Comparison of ENCODE assay signal across 18 cellular contexts in genomic region chr12:34299802-34300193, GRCh38.
DNase-seq lines count a peak whose midpoint lies in the region; ATAC-seq, FAIRE-seq and TF ChIP-seq lines count a peak whose summit lies in the region.
"Had no signal": no experiment of that assay in that cellular context is flagged by ENCODE, and none has a peak within 500 bp of the region (broad histone marks: within the 10 kb centered on the region; RNA-seq: fewer than 3 reads in every experiment).

No MANE protein-coding gene starts in this region.

- H3K36me3 ChIP-seq in RWPE2 (ENCODE audit: low read depth) (no peaks in the 10 kb centered on the region), kidney (ENCODE audit: control insufficient read depth in 1 of 2, insufficient read depth in 2 of 2, low read length in 2 of 2) (no peaks in the 10 kb centered on the region), psoas muscle (ENCODE audit: insufficient read depth in 1 of 2, low read depth in 1 of 2) (no peaks in the 10 kb centered on the region)
- H3K36me3 ChIP-seq: BLaER1 had no signal

- no peak overlapping the region for H3K9ac ChIP-seq in kidney (ENCODE audit: low read length in 2 of 2)
- H3K9ac ChIP-seq: BLaER1 had no signal

- ATAC-seq in Right ventricle myocardium superior (ENCODE audit: poor library complexity) = no peak
- no peak for ATAC-seq in left cardiac atrium
- no peak for ATAC-seq in RWPE2 (ENCODE audit: low read depth)
- ATAC-seq in psoas muscle = no peak
- ATAC-seq: HCT116 had no signal

- intact Hi-C loops in Right ventricle myocardium superior (cut with DNase I) = no loop called here
- intact Hi-C loops in left cardiac atrium (cut with DNase I) = no loop called here
- intact Hi-C loops in kidney (cut with DNase I) = no loop called here
- intact Hi-C loops in psoas muscle (cut with DNase I) = no loop called here
- intact Hi-C loops in activated naive CD4-positive, alpha-beta T cell treated with anti-CD3 and anti-CD28 coated beads for 36 hours (cut with micrococcal nuclease) = no loop called here

- H3K4me1 ChIP-seq in RWPE2 (ENCODE audit: insufficient read depth, poor library complexity, severe bottlenecking) = no peaks in the 10 kb centered on the region
- no peaks in the 10 kb centered on the region for H3K4me1 ChIP-seq in kidney (ENCODE audit: control insufficient read depth in 1 of 2, insufficient read depth in 1 of 2, low read depth in 1 of 2, low read length in 2 of 2)
- no peaks in the 10 kb centered on the region for H3K4me1 ChIP-seq in psoas muscle
- H3K4me1 ChIP-seq: BLaER1 had no signal

- no peaks in the 10 kb centered on the region for H3K27me3 Mint-ChIP-seq in activated naive CD4-positive, alpha-beta T cell treated with anti-CD3 and anti-CD28 coated beads for 36 hours (ENCODE audit: low read depth)
- H3K27me3 Mint-ChIP-seq: CD4-positive, alpha-beta memory T cell had no signal

- H3K27me3 ChIP-seq in RWPE2 (ENCODE audit: insufficient read depth, poor library complexity, severe bottlenecking) (no peaks in the 10 kb centered on the region), psoas muscle (ENCODE audit: insufficient read depth in 3 of 3, low read length in 2 of 3) (peaks cover 0 to 2% (median 0%) of the 10 kb centered on the region in 3 donors)
- H3K27me3 ChIP-seq: BLaER1 had no signal

- no peak overlapping the region for H3K27ac ChIP-seq in RWPE2 (ENCODE audit: poor library complexity, severe bottlenecking)
- no peak overlapping the region for H3K27ac ChIP-seq in kidney (ENCODE audit: low read depth in 2 of 2, low read length in 2 of 2)
- no peak overlapping the region for H3K27ac ChIP-seq in psoas muscle
- H3K27ac ChIP-seq: BLaER1 had no signal

- CTCF ChIA-PET in activated naive CD4-positive, alpha-beta T cell treated with anti-CD3 and anti-CD28 coated beads for 36 hours (lab: Charles Lee) = no interaction called here

- H3K9me3 Mint-ChIP-seq in activated naive CD4-positive, alpha-beta T cell treated with anti-CD3 and anti-CD28 coated beads for 36 hours = peaks cover 58% of the 10 kb centered on the region

- no peak for TF ChIP-seq CTCF in RWPE2 (IDR thresholded peaks at IDR 0.05; ENCODE audit: poor library complexity, severe bottlenecking)
- TF ChIP-seq CTCF in kidney (IDR thresholded peaks at IDR 0.05; ENCODE audit: borderline replicate concordance, extremely low read depth, insufficient read depth) = no peak
- TF ChIP-seq CTCF in psoas muscle (IDR thresholded peaks at IDR 0.05) = no peak

- H3K27ac Mint-ChIP-seq in activated naive CD4-positive, alpha-beta T cell treated with anti-CD3 and anti-CD28 coated beads for 36 hours = no peak overlapping the region
- H3K27ac Mint-ChIP-seq: CD4-positive, alpha-beta memory T cell had no signal

- no peak overlapping the region for H3K4me3 ChIP-seq in RWPE2 (ENCODE audit: severe bottlenecking)
- H3K4me3 ChIP-seq in kidney (ENCODE audit: low read length in 2 of 2) = no peak overlapping the region
- H3K4me3 ChIP-seq in psoas muscle = no peak overlapping the region
- H3K4me3 ChIP-seq: BLaER1 had no signal

- WGBS in psoas muscle, 3 donors = 69 to 76% (median 72%) methylated on average over 16 of the region's 16 CpGs

- H3K9me3 ChIP-seq in RWPE2 (ENCODE audit: severe bottlenecking) = no peaks in the 10 kb centered on the region
- H3K9me3 ChIP-seq in kidney (ENCODE audit: control insufficient read depth in 1 of 2, low read length in 2 of 2) = peaks cover 3 to 6% of the 10 kb centered on the region in 2 donors
- no peaks in the 10 kb centered on the region for H3K9me3 ChIP-seq in psoas muscle

- DNase-seq in Right ventricle myocardium superior (peak; percentile 8), left cardiac atrium (no peak), RWPE2 (ENCODE audit: low spot score) (peak; percentile 12), kidney (peak; percentile 13), psoas muscle (peak; percentile 2 to 12), HT-29 (ENCODE audit: low spot score) (no peak), activated gamma-delta T cell treated with Interleukin-2 at 50 U/mL for 16 hours (no peak)
- DNase-seq in activated naive CD4-positive, alpha-beta T cell treated with anti-CD3 and anti-CD28 coated beads for 36 hours = no peak
- DNase-seq: 8988T, DMS153, DMS79, GF-D8, GOT3, H7 had no signal

- no peaks in the 10 kb centered on the region for H3K4me1 Mint-ChIP-seq in activated naive CD4-positive, alpha-beta T cell treated with anti-CD3 and anti-CD28 coated beads for 36 hours (ENCODE audit: low read depth)
- H3K4me1 Mint-ChIP-seq: CD14-positive monocyte; CD4-positive, alpha-beta memory T cell had no signal

- H3K4me3 Mint-ChIP-seq in activated naive CD4-positive, alpha-beta T cell treated with anti-CD3 and anti-CD28 coated beads for 36 hours = no peak overlapping the region
- H3K4me3 Mint-ChIP-seq: CD14-positive monocyte; CD4-positive, alpha-beta memory T cell had no signal

- no peak for FAIRE-seq in kidney (lab: Jason Lieb, UNC)

- peaks cover 4% of the 10 kb centered on the region for H3K36me3 Mint-ChIP-seq in activated naive CD4-positive, alpha-beta T cell treated with anti-CD3 and anti-CD28 coated beads for 36 hours (ENCODE audit: low read depth)
- H3K36me3 Mint-ChIP-seq: CD14-positive monocyte had no signal

Comparison
In these comparisons a context has a peak if more than half of its experiments do, and no peak if none do; other contexts are left out.
1. DNase-seq: peak in Right ventricle myocardium superior (single experiment), RWPE2 (single experiment), kidney (single experiment) and psoas muscle (2 of 2); none in left cardiac atrium (single experiment), HT-29 (single experiment), activated gamma-delta T cell treated with Interleukin-2 at 50 U/mL for 16 hours (single experiment) and activated naive CD4-positive, alpha-beta T cell treated with anti-CD3 and anti-CD28 coated beads for 36 hours (single experiment).